In genomic region chr12:123278150-123278627, GRCh38 we compare ENCODE assay signal across 10 cellular contexts. TPM values are rescaled to one million over a fixed set of nuclear protein-coding genes. Genes with fewer than 3 reads are reported as not detected.
DNase-seq lines count a peak whose midpoint lies in the region; ATAC-seq, FAIRE-seq and TF ChIP-seq lines count a peak whose summit lies in the region.
"Had no signal": no experiment of that assay in that cellular context is flagged by ENCODE, and none has a peak within 500 bp of the region (broad histone marks: within the 10 kb centered on the region; RNA-seq: fewer than 3 reads in every experiment).

No MANE protein-coding gene starts in this region.

- H3K27ac ChIP-seq in BLaER1, result no peak overlapping the region

- ATAC-seq in HG03280 (IDR thresholded peaks at IDR 0.05; ENCODE audit: unreplicated experiment), result peak; percentile 81

- DNase-seq in GM19240 (ENCODE audit: insufficient read length, low spot score), result peak; percentile 47
- DNase-seq in activated naive CD8-positive, alpha-beta T cell treated with anti-CD3 and anti-CD28 coated beads for 36 hours, result no peak
- DNase-seq in H54 (ENCODE audit: insufficient read length, low spot score), result no peak
- no peak for DNase-seq in NCI-H1092 (lab: John Stamatoyannopoulos, UW)
- no peak for DNase-seq in NCI-H1694 (lab: John Stamatoyannopoulos, UW)
- no peak for DNase-seq in NCI-H187 (lab: John Stamatoyannopoulos, UW)
- DNase-seq: DMS 273 treated with DMSO at 0.1 percent for 48 hours, NCI-H1092 treated with DMSO at 0.1 percent for 48 hours had no signal

- H3K4me3 Mint-ChIP-seq in activated naive CD8-positive, alpha-beta T cell treated with anti-CD3 and anti-CD28 coated beads for 36 hours, result no peak overlapping the region

- no peak overlapping the region for H3K4me3 ChIP-seq in BLaER1

- H3K9me3 Mint-ChIP-seq in activated naive CD8-positive, alpha-beta T cell treated with anti-CD3 and anti-CD28 coated beads for 36 hours, result no peaks in the 10 kb centered on the region

- H3K9me3 ChIP-seq in BLaER1, result no peaks in the 10 kb centered on the region

- peak overlapping the region; percentile 10 for H3K27ac Mint-ChIP-seq in activated naive CD8-positive, alpha-beta T cell treated with anti-CD3 and anti-CD28 coated beads for 36 hours

- no peaks in the 10 kb centered on the region for H3K27me3 Mint-ChIP-seq in activated naive CD8-positive, alpha-beta T cell treated with anti-CD3 and anti-CD28 coated beads for 36 hours

- peaks cover 9% of the 10 kb centered on the region; the same call in 1 of the 2 replicates for H3K4me1 ChIP-seq in BLaER1

- no peak for FAIRE-seq in H54 (lab: Jason Lieb, UNC)

- no peaks in the 10 kb centered on the region for H3K36me3 Mint-ChIP-seq in activated naive CD8-positive, alpha-beta T cell treated with anti-CD3 and anti-CD28 coated beads for 36 hours

- no peak for TF ChIP-seq POLR2A in H54 (IDR thresholded peaks at IDR 0.05; ENCODE audit: low read depth, low read length)

- H4K20me1 ChIP-seq in BLaER1, result no peaks in the 10 kb centered on the region

- 0 out of 2 replicates have a peak overlapping the region, but pooled peaks have one; percentile 1 for H3K4me2 ChIP-seq in BLaER1

- H3K4me1 Mint-ChIP-seq in activated naive CD8-positive, alpha-beta T cell treated with anti-CD3 and anti-CD28 coated beads for 36 hours, result peaks cover 4% of the 10 kb centered on the region

- no peaks in the 10 kb centered on the region for H3K36me3 ChIP-seq in BLaER1

- H3K27me3 ChIP-seq in BLaER1, result no peaks in the 10 kb centered on the region

- no peak overlapping the region for H3K9ac ChIP-seq in BLaER1

RNA-seq across cellular contexts. Expression of gene CDK2AP1, which starts 6.5 kb away (rescaled TPM):
- total RNA-seq in activated naive CD8-positive, alpha-beta T cell treated with anti-CD3 and anti-CD28 coated beads for 36 hours, result 100 to 1,000 TPM; 121 to 128 TPM

RNA-seq across cellular contexts. Expression of gene MTRFR, which starts 45.0 kb away (rescaled TPM):
- 10 to 100 TPM; 23.5 to 27.2 TPM for total RNA-seq in activated naive CD8-positive, alpha-beta T cell treated with anti-CD3 and anti-CD28 coated beads for 36 hours

RNA-seq across cellular contexts. Expression of gene MPHOSPH9, which starts 45.2 kb away (rescaled TPM):
- total RNA-seq in activated naive CD8-positive, alpha-beta T cell treated with anti-CD3 and anti-CD28 coated beads for 36 hours, result 10 to 100 TPM; 81.8 to 84.0 TPM
